In genomic region chr21:16058896-16059295, GRCh38 we compare ENCODE assay signal across 25 cellular contexts.
"Had no signal": no experiment of that assay in that cellular context is flagged by ENCODE, and none has a peak within 500 bp of the region (broad histone marks: within the 10 kb centered on the region; RNA-seq: fewer than 3 reads in every experiment).

No MANE protein-coding gene starts in this region.

- H3K4me2 ChIP-seq: neural progenitor cell had no signal

- H3K9ac ChIP-seq: neural progenitor cell had no signal

- H3K4me3 ChIP-seq: adrenal gland, ascending aorta, coronary artery, esophagus squamous epithelium, gastroesophageal sphincter, neural progenitor cell, sigmoid colon, thoracic aorta, upper lobe of left lung had no signal

- H2AFZ ChIP-seq: neural progenitor cell had no signal

- DNase-seq: activated CD4-positive, alpha-beta T cell treated with anti-CD3 and anti-CD28 coated beads, Interleukin-2, amount 10 ng/mL, durations not matched to agents 7 days and 5 days; activated CD4-positive, CD25-positive, alpha-beta regulatory T cell treated with anti-CD3 and anti-CD28 coated beads, Interleukin-2, amount 50 U/mL, for 72 hours; activated CD8-positive, alpha-beta T cell treated with anti-CD3 and anti-CD28 coated beads, Interleukin-2, amount 10 ng/mL, durations not matched to agents 7 days and 5 days; activated T-cell treated with anti-CD3 and anti-CD28 coated beads, Interleukin-2, amount 50 U/mL, for 1 hour; adrenal gland; brain microvascular endothelial cell; esophagus squamous epithelium; head of caudate nucleus; islet precursor cell; left cardiac atrium; mesendoderm; naive B cell; retina; sigmoid colon; stimulated activated CD4-positive, alpha-beta T cell treated with anti-CD3 and anti-CD28 coated beads, Interleukin-2, amount 100 ng/mL, for 48 hours; stimulated activated CD8-positive, alpha-beta memory T cell treated with anti-CD3 and anti-CD28 coated beads, Interleukin-4, amount 100 ng/mL, for 48 hours; stimulated activated naive CD4-positive, alpha-beta T cell; T-helper 1 cell; upper lobe of left lung; WERI-Rb-1 had no signal

- H3K27me3 ChIP-seq: adrenal gland, ascending aorta, brain microvascular endothelial cell, esophagus squamous epithelium, gastroesophageal sphincter, neural progenitor cell, sigmoid colon, upper lobe of left lung had no signal

- H3K27ac ChIP-seq: adrenal gland, ascending aorta, brain microvascular endothelial cell, coronary artery, esophagus squamous epithelium, gastroesophageal sphincter, neural progenitor cell, sigmoid colon, thoracic aorta, upper lobe of left lung, WERI-Rb-1 had no signal

- H3K36me3 ChIP-seq: adrenal gland, ascending aorta, brain microvascular endothelial cell, esophagus squamous epithelium, gastroesophageal sphincter, neural progenitor cell, sigmoid colon, thoracic aorta, upper lobe of left lung, WERI-Rb-1 had no signal

- H3K4me1 ChIP-seq: adrenal gland, ascending aorta, esophagus squamous epithelium, gastroesophageal sphincter, neural progenitor cell, sigmoid colon, upper lobe of left lung had no signal

- ATAC-seq: activated CD8-positive, alpha-beta T cell treated with anti-CD3 and anti-CD28 coated beads, Interleukin-2, amount 10 ng/mL, durations not matched to agents 7 days and 5 days; gastroesophageal sphincter; left cardiac atrium had no signal

- H3K9me3 ChIP-seq: adrenal gland, ascending aorta, esophagus squamous epithelium, thoracic aorta, upper lobe of left lung had no signal
